11 cellular contexts compared by ENCODE assay signal in genomic region chr14:41925409-41925808, GRCh38.
A peak's percentile ranks its signal among the peaks of the same experiment; 100 is the strongest.
DNase-seq lines count a peak whose midpoint lies in the region; ATAC-seq and TF ChIP-seq lines count a peak whose summit lies in the region.
"Had no signal": no experiment of that assay in that cellular context is flagged by ENCODE, and none has a peak within 500 bp of the region (broad histone marks: within the 10 kb centered on the region; RNA-seq: fewer than 3 reads in every experiment).

No MANE protein-coding gene starts in this region.

- no peaks in the 10 kb centered on the region for H4K20me1 ChIP-seq in smooth muscle cell (ENCODE audit: low read depth)

- no peak overlapping the region for H3K9ac ChIP-seq in smooth muscle cell (ENCODE audit: low read depth)

- peaks cover 8% of the 10 kb centered on the region for H3K4me1 ChIP-seq in smooth muscle cell (ENCODE audit: low read depth)
- H3K4me1 ChIP-seq: sigmoid colon had no signal

- DNase-seq in Ammon's horn (ENCODE audit: low spot score) (peak; percentile 55), RKO (ENCODE audit: low spot score) (peak; percentile 54), glomerular visceral epithelial cell (ENCODE audit: extremely low spot score) (peak; percentile 4), erythroblast (lab: John Stamatoyannopoulos, UW) (no peak), smooth muscle cell (lab: John Stamatoyannopoulos, UW; ENCODE audit: unreplicated experiment) (no peak)
- DNase-seq in activated CD4-positive, alpha-beta T cell treated with anti-CD3 and anti-CD28 coated beads for 1 hour: no peak
- DNase-seq: amygdala, sigmoid colon, T1000 had no signal

- H3K27ac ChIP-seq in smooth muscle cell (ENCODE audit: low read depth): no peak overlapping the region
- H3K27ac ChIP-seq: sigmoid colon had no signal

- no peaks in the 10 kb centered on the region for H3K79me2 ChIP-seq in smooth muscle cell (ENCODE audit: low read depth)

- H3K27me3 ChIP-seq in smooth muscle cell (ENCODE audit: low read depth): no peaks in the 10 kb centered on the region
- H3K27me3 ChIP-seq: sigmoid colon had no signal

- no peak overlapping the region for H3K4me2 ChIP-seq in smooth muscle cell

- no peaks in the 10 kb centered on the region for H3K36me3 ChIP-seq in smooth muscle cell (ENCODE audit: low read depth)
- H3K36me3 ChIP-seq: sigmoid colon had no signal

- no peak for ATAC-seq in GM18868 (IDR thresholded peaks at IDR 0.05; ENCODE audit: unreplicated experiment)

- no peaks in the 10 kb centered on the region for H3K9me3 ChIP-seq in smooth muscle cell (replicated peaks; ENCODE audit: low read depth)
- H3K9me3 ChIP-seq: sigmoid colon had no signal

- no peak for TF ChIP-seq POLR2A in erythroblast (IDR thresholded peaks at IDR 0.05; ENCODE audit: low read length)

- TF ChIP-seq CTCF in LNCAP (IDR thresholded peaks at IDR 0.05): peak; percentile 65
- no peak for TF ChIP-seq CTCF in smooth muscle cell (IDR thresholded peaks at IDR 0.05; ENCODE audit: borderline replicate concordance, insufficient read depth, poor library complexity, severe bottlenecking)

- H2AFZ ChIP-seq in smooth muscle cell (ENCODE audit: low read depth): no peak overlapping the region

- H3F3A ChIP-seq in smooth muscle cell (ENCODE audit: low read depth): no peaks in the 10 kb centered on the region

- no peak overlapping the region for H3K4me3 ChIP-seq in smooth muscle cell
- H3K4me3 ChIP-seq: sigmoid colon had no signal

- 62% methylated on average over 2 of the region's 2 CpGs for WGBS in smooth muscle cell (ENCODE audit: low lambda C conversion rate)

Comparison
In these comparisons a context has a peak if more than half of its experiments do, and no peak if none do; other contexts are left out.
1. DNase-seq: peak in Ammon's horn (single experiment), RKO (single experiment) and glomerular visceral epithelial cell (single experiment); none in erythroblast (0 of 2), smooth muscle cell (single experiment) and activated CD4-positive, alpha-beta T cell treated with anti-CD3 and anti-CD28 coated beads for 1 hour (single experiment).